Comparison of ENCODE assay signal across 17 cellular contexts in the genomic region with DNA sequence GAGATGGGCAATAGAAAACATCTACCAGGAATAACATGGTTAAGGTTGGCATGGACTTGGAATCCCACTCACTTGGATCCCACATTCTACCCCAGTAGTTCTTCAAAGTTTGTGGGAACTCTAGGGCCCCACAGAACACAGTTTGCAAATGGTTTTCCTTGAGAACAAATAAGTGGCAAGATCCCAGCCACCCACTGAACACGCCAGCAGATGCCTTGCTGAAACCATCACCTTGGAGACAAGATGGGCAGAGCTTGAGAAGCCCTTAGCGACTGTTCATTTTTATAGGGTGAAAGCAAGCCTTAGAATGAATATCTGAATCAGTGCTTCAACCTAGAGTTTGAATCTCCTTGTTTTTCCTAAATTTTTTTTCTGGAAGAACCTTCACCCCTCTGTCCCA.
DNase-seq lines count a peak whose midpoint lies in the region; ATAC-seq and TF ChIP-seq lines count a peak whose summit lies in the region.
"Had no signal": no experiment of that assay in that cellular context is flagged by ENCODE, and none has a peak within 500 bp of the region (broad histone marks: within the 10 kb centered on the region; RNA-seq: fewer than 3 reads in every experiment).

No MANE protein-coding gene starts in this region.

- DNase-seq in Ammon's horn (ENCODE audit: low spot score) (peak; percentile 75), anterior cingulate cortex (lab: John Stamatoyannopoulos, UW) (peak in 34 of 58 donors; percentile 8 to 85 (median 51)), medulla oblongata (ENCODE audit: extremely low spot score) (peak; percentile 64), spleen (peak; percentile 1), SK-N-DZ (ENCODE audit: low spot score) (no peak)
- DNase-seq: ACHN; Calu3; CD4-positive, alpha-beta T cell; DMS153; DMS79 treated with DMSO at 0.1 percent for 48 hours; EL; GDM1; IMR-90; KBM-7 had no signal

- no peaks in the 10 kb centered on the region for H3K36me3 ChIP-seq in spleen

- peaks cover 0 to 9% (median 0%) of the 10 kb centered on the region in 8 donors for H3K9me3 ChIP-seq in spleen

- TF ChIP-seq POLR2A in spleen (IDR thresholded peaks at IDR 0.05): no peak

- H3K27me3 ChIP-seq in spleen (replicated peaks in 1 of 7): peaks cover 0 to 9% (median 0%) of the 10 kb centered on the region in 7 donors

- TF ChIP-seq CTCF in spleen (IDR thresholded peaks at IDR 0.05 in 8 of 11, conservative IDR thresholded peaks at IDR 0.05 in 3 of 11): no peak

- H3K27ac ChIP-seq in spleen: no peak overlapping the region

- ATAC-seq in HG02852 (IDR thresholded peaks at IDR 0.05; ENCODE audit: unreplicated experiment) (no peak), HG03354 (IDR thresholded peaks at IDR 0.05; ENCODE audit: poor library complexity, severe bottlenecking, unreplicated experiment) (no peak)
- ATAC-seq: HCT116 had no signal

- intact Hi-C loops in spleen (cut with DNase I; ENCODE audit: low total_unique reads): no loop called here

- no peaks in the 10 kb centered on the region for H3K4me1 ChIP-seq in spleen

- no peak overlapping the region for H3K4me3 ChIP-seq in spleen

- WGBS in spleen, 5 donors: 78 to 94% (median 90%) methylated on average over 2 of the region's 2 CpGs
